ENCODE assay signal across 1 cellular context in genomic region chr1:42961560-42962091, GRCh38.
TF ChIP-seq lines count a peak whose summit lies in the region.

No MANE protein-coding gene starts in this region.

TF ChIP-seq in HCT116, 20 proteins besides CTCF, POLR2A, EP300 and RAD21 (continued from another document):
- TF ChIP-seq ATF3 (IDR thresholded peaks at IDR 0.05): no peak
- no peak for TF ChIP-seq TCF7L2 (IDR thresholded peaks at IDR 0.05; ENCODE audit: borderline replicate concordance, extremely low read depth, insufficient read depth, insufficient read length)
- no peak for TF ChIP-seq EZH2phosphoT487 (IDR thresholded peaks at IDR 0.05; ENCODE audit: borderline replicate concordance)
- no peak for TF ChIP-seq EZH2 (IDR thresholded peaks at IDR 0.05)
- TF ChIP-seq ZNF274 (IDR thresholded peaks at IDR 0.05; ENCODE audit: low read depth, low read length): no peak
